Comparison of ENCODE assay signal across 24 cellular contexts in the genomic region with DNA sequence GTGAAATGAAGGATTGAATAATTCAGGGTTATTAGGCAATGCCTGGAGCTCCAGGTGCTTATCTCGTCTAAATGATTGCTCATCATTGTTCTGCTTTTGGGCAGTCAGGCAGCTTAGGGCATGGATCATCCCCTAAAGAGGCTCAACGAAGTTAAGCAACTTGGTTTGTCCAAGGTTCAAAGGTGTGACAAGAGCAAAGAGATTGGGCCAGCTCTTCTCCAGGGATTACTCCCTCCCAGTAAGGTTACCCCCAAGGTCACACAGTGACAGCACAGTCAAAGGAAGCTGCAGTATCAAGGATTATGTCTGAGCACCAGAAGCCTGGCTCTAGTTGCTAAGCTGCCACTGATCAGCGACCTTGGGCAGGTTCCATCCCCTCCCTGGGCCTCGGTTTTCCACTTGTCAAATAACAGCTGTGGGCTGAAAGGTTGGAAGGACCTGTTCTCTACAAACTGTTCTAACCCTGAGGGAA. TPM values are rescaled to one million over a fixed set of nuclear protein-coding genes. Genes with fewer than 3 reads are reported as not detected.
"Had no signal": no experiment of that assay in that cellular context is flagged by ENCODE, and none has a peak within 500 bp of the region (broad histone marks: within the 10 kb centered on the region; RNA-seq: fewer than 3 reads in every experiment).

No MANE protein-coding gene starts in this region.

- FAIRE-seq: kidney had no signal

- H3K27ac Mint-ChIP-seq: activated naive CD4-positive, alpha-beta T cell treated with anti-CD3 and anti-CD28 coated beads for 36 hours; activated naive CD8-positive, alpha-beta T cell treated with anti-CD3 and anti-CD28 coated beads, Interleukin-2, amount 10 ng/mL, durations not matched to agents 7 days and 5 days; mesothelial cell of epicardium had no signal

- ATAC-seq: naive thymus-derived CD8-positive, alpha-beta T cell; stimulated activated naive CD8-positive, alpha-beta T cell treated with anti-CD3 and anti-CD28 coated beads, Interleukin-15, Interleukin-2, amounts not matched to agents 100 U/mL and 50 U/mL, for 24 hours had no signal

- H3K36me3 ChIP-seq: cardiac muscle cell, ovary, prostate gland had no signal

- H3K4me1 Mint-ChIP-seq: activated naive CD8-positive, alpha-beta T cell treated with anti-CD3 and anti-CD28 coated beads, Interleukin-2, amount 10 ng/mL, durations not matched to agents 7 days and 5 days; mesothelial cell of epicardium had no signal

- H3K9me3 Mint-ChIP-seq: activated naive CD4-positive, alpha-beta T cell treated with anti-CD3 and anti-CD28 coated beads for 36 hours; activated naive CD8-positive, alpha-beta T cell treated with anti-CD3 and anti-CD28 coated beads, Interleukin-2, amount 10 ng/mL, durations not matched to agents 7 days and 5 days; mesothelial cell of epicardium; naive thymus-derived CD8-positive, alpha-beta T cell had no signal

- DNase-seq: activated CD4-positive, alpha-beta T cell treated with anti-CD3 and anti-CD28 coated beads for 4 hours; activated CD4-positive, alpha-beta T cell treated with anti-CD3 and anti-CD28 coated beads, Interleukin-2, amount 50 U/mL, for 48 hours; activated CD4-positive, CD25-positive, alpha-beta regulatory T cell; activated CD8-positive, alpha-beta memory T cell treated with anti-CD3 and anti-CD28 coated beads, Interleukin-2, amount 50 U/mL, for 48 hours; activated naive CD4-positive, alpha-beta T cell treated with anti-CD3 and anti-CD28 coated beads for 36 hours; activated naive CD8-positive, alpha-beta T cell treated with anti-CD3 and anti-CD28 coated beads, Interleukin-2, amount 10 ng/mL, durations not matched to agents 7 days and 5 days; activated T-cell treated with anti-CD3 and anti-CD28 coated beads, Interleukin-2, amount 50 U/mL, for 48 hours; amygdala; cortex of kidney; foreskin fibroblast; naive thymus-derived CD8-positive, alpha-beta T cell; stimulated activated CD4-positive, alpha-beta T cell treated with anti-CD3 and anti-CD28 coated beads, Interleukin-4, amount 100 ng/mL, for 24 hours; stimulated activated naive CD8-positive, alpha-beta T cell treated with anti-CD3 and anti-CD28 coated beads, Interleukin-15, Interleukin-2, amounts not matched to agents 100 U/mL and 50 U/mL, for 24 hours; upper lobe of left lung had no signal

- H3K4me3 Mint-ChIP-seq: activated naive CD4-positive, alpha-beta T cell treated with anti-CD3 and anti-CD28 coated beads for 36 hours; activated naive CD8-positive, alpha-beta T cell treated with anti-CD3 and anti-CD28 coated beads, Interleukin-2, amount 10 ng/mL, durations not matched to agents 7 days and 5 days; mesothelial cell of epicardium; naive thymus-derived CD8-positive, alpha-beta T cell had no signal

- H3K4me1 ChIP-seq: prostate gland, upper lobe of left lung had no signal

- H3K36me3 Mint-ChIP-seq: activated naive CD8-positive, alpha-beta T cell treated with anti-CD3 and anti-CD28 coated beads, Interleukin-2, amount 10 ng/mL, durations not matched to agents 7 days and 5 days had no signal

- H3K27me3 ChIP-seq: cardiac muscle cell, ovary, upper lobe of left lung had no signal

- H3K27me3 Mint-ChIP-seq: naive thymus-derived CD8-positive, alpha-beta T cell had no signal

- H3K9me3 ChIP-seq: ovary, prostate gland, upper lobe of left lung had no signal

- H3K27ac ChIP-seq: cardiac muscle cell, prostate gland, upper lobe of left lung had no signal

- H3K4me3 ChIP-seq: cardiac muscle cell, ovary, prostate gland, upper lobe of left lung had no signal

RNA-seq across cellular contexts. Expression of gene REN, which starts 21.1 kb away (rescaled TPM):
- total RNA-seq: activated CD8-positive, alpha-beta memory T cell treated with anti-CD3 and anti-CD28 coated beads for 36 hours; activated naive CD4-positive, alpha-beta T cell treated with anti-CD3 and anti-CD28 coated beads for 36 hours; activated naive CD8-positive, alpha-beta T cell treated with anti-CD3 and anti-CD28 coated beads, Interleukin-2, amount 10 ng/mL, durations not matched to agents 7 days and 5 days; cardiac muscle cell; cerebellum; lung microvascular endothelial cell; mesothelial cell of epicardium; naive thymus-derived CD8-positive, alpha-beta T cell; subcutaneous adipose tissue; T-helper 2 cell treated with Interferon-gamma antibody and Interleukin-4, amounts not matched to agents 100 ng/mL and 5 ng/mL, for 36 hours had no signal
- polyA plus RNA-seq: naive thymus-derived CD8-positive, alpha-beta T cell had no signal

RNA-seq across cellular contexts. Expression of gene KISS1, which starts 51.2 kb away (rescaled TPM):
- total RNA-seq: activated CD8-positive, alpha-beta memory T cell treated with anti-CD3 and anti-CD28 coated beads for 36 hours; activated naive CD4-positive, alpha-beta T cell treated with anti-CD3 and anti-CD28 coated beads for 36 hours; activated naive CD8-positive, alpha-beta T cell treated with anti-CD3 and anti-CD28 coated beads, Interleukin-2, amount 10 ng/mL, durations not matched to agents 7 days and 5 days; cerebellum; naive thymus-derived CD8-positive, alpha-beta T cell; subcutaneous adipose tissue; T-helper 2 cell treated with Interferon-gamma antibody and Interleukin-4, amounts not matched to agents 100 ng/mL and 5 ng/mL, for 36 hours had no signal
- polyA plus RNA-seq: naive thymus-derived CD8-positive, alpha-beta T cell; ovary had no signal
